ENCODE assay signal across 30 cellular contexts in genomic region chr7:110592557-110592956, GRCh38.
"Had no signal": no experiment of that assay in that cellular context is flagged by ENCODE, and none has a peak within 500 bp of the region (broad histone marks: within the 10 kb centered on the region; RNA-seq: fewer than 3 reads in every experiment).

No MANE protein-coding gene starts in this region.

- H3K27ac ChIP-seq: colonic mucosa, esophagus muscularis mucosa, foreskin keratinocyte, gastroesophageal sphincter, heart left ventricle, lower lobe of right lung, parathyroid adenoma, right lobe of liver, stomach, thyroid gland, vagina had no signal

- H3K36me3 ChIP-seq: colonic mucosa, esophagus muscularis mucosa, gastroesophageal sphincter, heart left ventricle, lower lobe of right lung, right lobe of liver, stomach, thyroid gland, vagina had no signal

- H3K9me3 ChIP-seq: colonic mucosa, esophagus muscularis mucosa, gastroesophageal sphincter, heart left ventricle, lower lobe of right lung, mucosa of descending colon, right lobe of liver, stomach, thyroid gland, vagina had no signal

- ATAC-seq: foreskin keratinocyte; gastroesophageal sphincter; heart left ventricle; left cardiac atrium; left ventricle myocardium superior; lower lobe of right lung; mucosa of descending colon; natural killer cell treated with Interleukin-12 subunit alpha and Interleukin-12 subunit beta and Interleukin-15 and Interleukin-18, amount 100 ng/mL, for 72 hours; right lobe of liver had no signal

- H3K36me3 Mint-ChIP-seq: memory B cell, naive B cell had no signal

- H2AFZ ChIP-seq: parathyroid adenoma had no signal

- H3K4me1 Mint-ChIP-seq: endodermal cell, memory B cell, naive B cell had no signal

- H3K27me3 Mint-ChIP-seq: dendritic cell treated with granulocyte-macrophage colony-stimulating factor and Interleukin-4, amounts not matched to agents 40 ng/mL and 50 ng/mL, for 4 days; naive B cell; natural killer cell treated with Interleukin-12 subunit alpha and Interleukin-12 subunit beta and Interleukin-15 and Interleukin-18, amount 100 ng/mL, for 72 hours; progenitor cell of endocrine pancreas had no signal

- H3K9ac ChIP-seq: parathyroid adenoma had no signal

- H3K27me3 ChIP-seq: colonic mucosa, esophagus muscularis mucosa, foreskin keratinocyte, gastroesophageal sphincter, heart left ventricle, right lobe of liver, stomach, thyroid gland, vagina had no signal

- H3K9me3 Mint-ChIP-seq: endodermal cell, memory B cell had no signal

- H3K27ac Mint-ChIP-seq: dendritic cell treated with granulocyte-macrophage colony-stimulating factor and Interleukin-4, amounts not matched to agents 40 ng/mL and 50 ng/mL, for 4 days; endodermal cell; memory B cell; naive B cell; natural killer cell treated with Interleukin-12 subunit alpha and Interleukin-12 subunit beta and Interleukin-15 and Interleukin-18, amount 100 ng/mL, for 72 hours; progenitor cell of endocrine pancreas had no signal

- H3K4me3 ChIP-seq: colonic mucosa, esophagus muscularis mucosa, gastroesophageal sphincter, heart left ventricle, lower lobe of right lung, mucosa of descending colon, right lobe of liver, stomach, thyroid gland, vagina had no signal

- H3K4me1 ChIP-seq: colonic mucosa, foreskin keratinocyte, heart left ventricle, lower lobe of right lung, parathyroid adenoma, right lobe of liver, stomach, thyroid gland, vagina had no signal

- DNase-seq: colonic mucosa; effector CD8-positive, alpha-beta T cell; endodermal cell; foreskin keratinocyte; heart left ventricle; hippocampal formation; left cardiac atrium; left ventricle myocardium superior; lower lobe of right lung; mucosa of descending colon; naive B cell; right lobe of liver; small intestine; stimulated activated CD4-positive, alpha-beta T cell treated with anti-CD3 and anti-CD28 coated beads, Interleukin-12 subunit alpha, Interleukin-12 subunit beta, amount 100 ng/mL, for 4 hours; stimulated activated CD4-positive, alpha-beta T cell treated with anti-CD3 and anti-CD28 coated beads, Interleukin-1b, Interleukin-23, amount 100 ng/mL, for 48 hours; stimulated activated CD4-positive, alpha-beta T cell treated with anti-CD3 and anti-CD28 coated beads, Interleukin-4, amount 100 ng/mL, for 1 hour; stimulated activated CD8-positive, alpha-beta memory T cell treated with anti-CD3 and anti-CD28 coated beads, Interleukin-4, amount 100 ng/mL, for 48 hours; stimulated activated naive CD4-positive, alpha-beta T cell treated with Interleukin-2 at 50 U/mL for 16 hours; stomach; thyroid gland; trophoblast cell had no signal

- H3K4me3 Mint-ChIP-seq: dendritic cell treated with granulocyte-macrophage colony-stimulating factor and Interleukin-4, amounts not matched to agents 40 ng/mL and 50 ng/mL, for 4 days; endodermal cell; memory B cell; naive B cell; natural killer cell treated with Interleukin-12 subunit alpha and Interleukin-12 subunit beta and Interleukin-15 and Interleukin-18, amount 100 ng/mL, for 72 hours; neural crest cell had no signal

- H3K79me2 ChIP-seq: parathyroid adenoma had no signal
